In genomic region chrX:103554687-103555417, GRCh38 we compare ENCODE assay signal across 8 cellular contexts. TPM values are rescaled to one million over a fixed set of nuclear protein-coding genes. Genes with fewer than 3 reads are reported as not detected.
A peak's percentile ranks its signal among the peaks of the same experiment; 100 is the strongest.
DNase-seq lines count a peak whose midpoint lies in the region; ATAC-seq and TF ChIP-seq lines count a peak whose summit lies in the region.

No MANE protein-coding gene starts in this region.

- H3K4me1 Mint-ChIP-seq in activated naive CD8-positive, alpha-beta T cell treated with anti-CD3 and anti-CD28 coated beads for 36 hours = peaks cover 4% of the 10 kb centered on the region

- H4K20me1 ChIP-seq in hepatocyte (ENCODE audit: insufficient read depth, poor library complexity, severe bottlenecking) = no peaks in the 10 kb centered on the region

- no peaks in the 10 kb centered on the region for H3K9me2 ChIP-seq in hepatocyte (replicated peaks; ENCODE audit: insufficient read depth)

- H3K27me3 ChIP-seq in hepatocyte = no peaks in the 10 kb centered on the region
- H3K27me3 ChIP-seq in skeletal muscle tissue (ENCODE audit: control insufficient read depth in 3 of 3, insufficient read depth in 3 of 3, low read length in 3 of 3) = peaks cover 0 to 2% (median 0%) of the 10 kb centered on the region in 3 donors

- peak overlapping the region; percentile 79 for H3K27ac Mint-ChIP-seq in activated naive CD8-positive, alpha-beta T cell treated with anti-CD3 and anti-CD28 coated beads for 36 hours

- POLR2A ChIA-PET in RWPE1 (lab: Yijun Ruan, JAX; ENCODE audit: low non-redundant PET) = no interaction called here

- H3K27me3 Mint-ChIP-seq in activated naive CD8-positive, alpha-beta T cell treated with anti-CD3 and anti-CD28 coated beads for 36 hours = no peaks in the 10 kb centered on the region

- TF ChIP-seq CTCF in hepatocyte (IDR thresholded peaks at IDR 0.05; ENCODE audit: poor library complexity) (no peak), RWPE1 (conservative IDR thresholded peaks at IDR 0.05; ENCODE audit: low read depth) (no peak)

- H3K36me3 ChIP-seq in hepatocyte (replicated peaks; ENCODE audit: insufficient read depth, low read depth) (no peaks in the 10 kb centered on the region), skeletal muscle tissue (ENCODE audit: control insufficient read depth in 3 of 3, insufficient read depth in 3 of 3, low read length in 3 of 3) (no peaks in the 10 kb centered on the region)

- H3K4me2 ChIP-seq in hepatocyte = peak overlapping the region; percentile 74

- CTCF ChIA-PET in RWPE1 (lab: Yijun Ruan, JAX) = no interaction called here

- DNase-seq in RPMI8226 (peak; percentile 67), hepatocyte (ENCODE audit: low spot score) (peak; percentile 73), COLO668 (lab: John Stamatoyannopoulos, UW; ENCODE audit: unreplicated experiment) (no peak), RWPE1 (ENCODE audit: low spot score) (no peak)
- peak; percentile 65 for DNase-seq in activated naive CD8-positive, alpha-beta T cell treated with anti-CD3 and anti-CD28 coated beads for 36 hours

- H3K4me3 Mint-ChIP-seq in activated naive CD8-positive, alpha-beta T cell treated with anti-CD3 and anti-CD28 coated beads for 36 hours = peak overlapping the region; percentile 88

- peak overlapping the region; percentile 59 for H3K4me3 ChIP-seq in hepatocyte
- peak overlapping the region; percentile 21 to 65 (median 29) for H3K4me3 ChIP-seq in skeletal muscle tissue (ENCODE audit: low read length in 3 of 3)

- H3K27ac ChIP-seq in hepatocyte (peak overlapping the region; percentile 58), skeletal muscle tissue (ENCODE audit: low read depth, low read length) (no peak overlapping the region), RWPE1 (no peak overlapping the region)

- 34% methylated on average over 19 of the region's 19 CpGs for WGBS in hepatocyte (ENCODE audit: low lambda C conversion rate, missing lambda C conversion rate)

- H3K4me1 ChIP-seq in hepatocyte (ENCODE audit: insufficient read depth) (peaks cover 4% of the 10 kb centered on the region), skeletal muscle tissue (ENCODE audit: control insufficient read depth in 3 of 3, insufficient read depth in 3 of 3, low read length in 3 of 3) (no peaks in the 10 kb centered on the region)

- no peaks in the 10 kb centered on the region for H3K9me3 ChIP-seq in hepatocyte (ENCODE audit: low read depth)
- no peaks in the 10 kb centered on the region for H3K9me3 ChIP-seq in skeletal muscle tissue (ENCODE audit: control insufficient read depth in 3 of 3, low read length in 3 of 3)

- H3K9me3 Mint-ChIP-seq in activated naive CD8-positive, alpha-beta T cell treated with anti-CD3 and anti-CD28 coated beads for 36 hours = no peaks in the 10 kb centered on the region

- no peaks in the 10 kb centered on the region for H3K79me2 ChIP-seq in hepatocyte

- ATAC-seq in GM18867 (IDR thresholded peaks at IDR 0.05; ENCODE audit: unreplicated experiment) (peak; percentile 48), HG02938 (IDR thresholded peaks at IDR 0.05; ENCODE audit: unreplicated experiment) (peak; percentile 98)

- peaks cover 2% of the 10 kb centered on the region for H3K36me3 Mint-ChIP-seq in activated naive CD8-positive, alpha-beta T cell treated with anti-CD3 and anti-CD28 coated beads for 36 hours

- peak overlapping the region; percentile 85 for H2AFZ ChIP-seq in hepatocyte

- H3K9ac ChIP-seq in skeletal muscle tissue (ENCODE audit: low read depth in 1 of 3, low read length in 3 of 3) = peak overlapping the region in 1 of 3 donors; percentile 40

RNA-seq across cellular contexts. Expression of gene TCEAL4, which starts 30.5 kb away (rescaled TPM):
- total RNA-seq in activated naive CD8-positive, alpha-beta T cell treated with anti-CD3 and anti-CD28 coated beads for 36 hours = 10 to 100 TPM; 14.8 to 17.4 TPM
- total RNA-seq in hepatocyte (84.2 and 94.4 TPM in 2 replicates), skeletal muscle tissue (15.1 TPM)
- 171 and 213 TPM in 2 replicates for polyA plus RNA-seq in hepatocyte

RNA-seq across cellular contexts. Expression of gene RAB40A, which starts 35.6 kb away (rescaled TPM):
- total RNA-seq in activated naive CD8-positive, alpha-beta T cell treated with anti-CD3 and anti-CD28 coated beads for 36 hours = under 1 TPM; 0.14 to 0.20 TPM
- 3.0 and 3.5 TPM in 2 replicates for total RNA-seq in hepatocyte
- 2.7 and 3.0 TPM in 2 replicates for polyA plus RNA-seq in hepatocyte
- 0.52 TPM for total RNA-seq in skeletal muscle tissue

RNA-seq across cellular contexts. Expression of gene TCEAL3, which starts 52.9 kb away (rescaled TPM):
- total RNA-seq in activated naive CD8-positive, alpha-beta T cell treated with anti-CD3 and anti-CD28 coated beads for 36 hours = 1 to 10 TPM; 8.5 to 8.7 TPM
- 28.6 and 28.7 TPM in 2 replicates for total RNA-seq in hepatocyte
- polyA plus RNA-seq in hepatocyte = 91.7 and 117 TPM in 2 replicates
- total RNA-seq in skeletal muscle tissue = 2.6 TPM

Comparison
In these comparisons a context has a peak if more than half of its experiments do, and no peak if none do; other contexts are left out.
1. DNase-seq: peak in RPMI8226 (single experiment), activated naive CD8-positive, alpha-beta T cell treated with anti-CD3 and anti-CD28 coated beads for 36 hours (single experiment) and hepatocyte (single experiment); none in COLO668 (single experiment) and RWPE1 (single experiment).